ENCODE assay signal across 8 cellular contexts in the genomic region with DNA sequence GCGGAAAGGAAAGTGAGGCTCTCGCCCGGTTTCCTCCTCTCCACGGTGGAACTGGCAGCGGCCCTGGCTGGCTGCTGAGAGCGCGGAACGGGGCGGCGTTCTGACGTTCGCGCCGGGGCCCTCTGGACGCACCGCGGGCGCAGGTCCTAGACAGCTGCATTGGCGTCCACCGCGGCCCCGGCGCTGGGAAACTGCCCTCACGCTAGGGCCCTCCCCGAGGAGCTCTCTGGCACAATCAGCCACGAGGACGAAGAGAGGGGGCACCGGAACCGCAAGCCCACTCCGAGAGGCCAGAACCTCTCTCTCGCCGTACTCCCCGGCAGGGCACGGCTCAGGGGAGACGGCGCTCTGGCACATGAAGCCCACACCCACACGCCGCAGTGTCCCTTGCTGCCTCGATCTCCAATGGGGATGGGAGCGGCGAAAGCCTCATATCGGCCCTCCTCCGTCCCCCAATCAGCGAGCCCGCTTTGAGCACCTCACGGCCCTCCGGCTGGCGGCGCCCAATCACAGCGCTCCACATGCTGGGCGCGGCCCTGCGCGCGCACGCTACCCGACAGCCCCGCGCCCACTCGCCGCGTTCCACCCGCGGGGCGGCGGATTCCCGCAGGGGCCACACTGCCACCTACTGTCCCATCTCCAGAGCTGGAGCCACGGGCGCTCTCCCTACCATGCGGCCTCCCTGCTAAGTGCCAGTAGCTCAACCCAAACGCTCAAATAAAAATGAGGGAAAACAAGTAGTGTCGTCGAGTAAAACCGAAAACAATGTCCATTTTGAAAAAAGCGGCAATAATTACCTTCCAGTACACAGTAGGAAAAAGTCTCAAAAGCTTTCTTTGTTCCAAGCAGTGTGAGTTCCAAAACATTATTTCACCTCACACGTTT. TPM values are rescaled to one million over a fixed set of nuclear protein-coding genes. Genes with fewer than 3 reads are reported as not detected.
A peak's percentile ranks its signal among the peaks of the same experiment; 100 is the strongest.
DNase-seq lines count a peak whose midpoint lies in the region; ATAC-seq and TF ChIP-seq lines count a peak whose summit lies in the region.

No MANE protein-coding gene starts in this region.

- H3K9me3 ChIP-seq in ES-I3 (ENCODE audit: control insufficient read depth, insufficient read depth, low read length) = no peaks in the 10 kb centered on the region

- H3K4me1 ChIP-seq in ES-I3 (ENCODE audit: insufficient read depth, low read length) = peaks cover 12% of the 10 kb centered on the region

- H3K36me3 Mint-ChIP-seq in natural killer cell treated with Interleukin-12 subunit alpha and Interleukin-12 subunit beta and Interleukin-15 and Interleukin-18, amount 100 ng/mL, for 72 hours = peaks cover 4% of the 10 kb centered on the region

- H3K9me3 Mint-ChIP-seq in natural killer cell treated with Interleukin-12 subunit alpha and Interleukin-12 subunit beta and Interleukin-15 and Interleukin-18, amount 100 ng/mL, for 72 hours = no peaks in the 10 kb centered on the region

- peak; percentile 95 for TF ChIP-seq CTCF in LNCAP (IDR thresholded peaks at IDR 0.05)
- peak; percentile 66 for TF ChIP-seq CTCF in fibroblast of pulmonary artery (IDR thresholded peaks at IDR 0.05; ENCODE audit: low read length, missing control alignments)

- H3K4me3 ChIP-seq in fibroblast of pulmonary artery (replicated peaks; ENCODE audit: low read depth, low read length) = peak overlapping the region; percentile 72

- ATAC-seq in natural killer cell treated with Interleukin-12 subunit alpha and Interleukin-12 subunit beta and Interleukin-15 and Interleukin-18, amount 100 ng/mL, for 72 hours = peak; percentile 98 to 99

- peaks cover 8% of the 10 kb centered on the region; the same call in 1 of the 2 replicates for H3K36me3 ChIP-seq in ES-I3 (ENCODE audit: insufficient read depth, low read length)

- H3K4me3 Mint-ChIP-seq in natural killer cell treated with Interleukin-12 subunit alpha and Interleukin-12 subunit beta and Interleukin-15 and Interleukin-18, amount 100 ng/mL, for 72 hours = peak overlapping the region; percentile 73

- H3K4me1 Mint-ChIP-seq in natural killer cell treated with Interleukin-12 subunit alpha and Interleukin-12 subunit beta and Interleukin-15 and Interleukin-18, amount 100 ng/mL, for 72 hours (ENCODE audit: low read depth in 2 of 2) = peaks cover 18 to 33% of the 10 kb centered on the region in 2 donors

- H3K27ac Mint-ChIP-seq in natural killer cell treated with Interleukin-12 subunit alpha and Interleukin-12 subunit beta and Interleukin-15 and Interleukin-18, amount 100 ng/mL, for 72 hours = peak overlapping the region; percentile 82 to 83

- DNase-seq in H4 (ENCODE audit: low spot score) (peak; percentile 96), RPMI8226 (peak; percentile 99), fibroblast of pulmonary artery (ENCODE audit: low read depth) (peak; percentile 99)
- peak; percentile 95 for DNase-seq in activated T-helper 9 cell treated with anti-CD3 and anti-CD28 coated beads, Interleukin-2, amount 50 U/mL, for 16 hours (ENCODE audit: low read depth)
- DNase-seq in natural killer cell treated with Interleukin-12 subunit alpha and Interleukin-12 subunit beta and Interleukin-15 and Interleukin-18, amount 100 ng/mL, for 72 hours (ENCODE audit: low spot score) = peak; percentile 98
- peak; percentile 95 for DNase-seq in stimulated activated naive CD4-positive, alpha-beta T cell treated with Interleukin-2 at 50 U/mL for 16 hours (lab: John Stamatoyannopoulos, UW)

- H3K27me3 Mint-ChIP-seq in natural killer cell treated with Interleukin-12 subunit alpha and Interleukin-12 subunit beta and Interleukin-15 and Interleukin-18, amount 100 ng/mL, for 72 hours = no peaks in the 10 kb centered on the region

- peak overlapping the region; percentile 72 for H3K9ac ChIP-seq in ES-I3 (ENCODE audit: low read depth, low read length)

RNA-seq across cellular contexts. Expression of gene MRPS27, which starts 11.8 kb away (rescaled TPM):
- 81.2 and 88.0 TPM in 2 replicates for total RNA-seq in H4 (2014; rRNA removed; shearing (Covaris generic))
- 10 to 100 TPM; 43.1 to 61.0 TPM for total RNA-seq in natural killer cell treated with Interleukin-12 subunit alpha and Interleukin-12 subunit beta and Interleukin-15 and Interleukin-18, amount 100 ng/mL, for 72 hours

RNA-seq across cellular contexts. Expression of gene PTCD2, which starts 12.0 kb away (rescaled TPM):
- total RNA-seq in H4 (2014; rRNA removed; shearing (Covaris generic)) = 9.0 and 15.4 TPM in 2 replicates
- 10 to 100 TPM in 1 of 2 donors, 1 to 10 TPM in 1; 8.0 to 11.3 TPM for total RNA-seq in natural killer cell treated with Interleukin-12 subunit alpha and Interleukin-12 subunit beta and Interleukin-15 and Interleukin-18, amount 100 ng/mL, for 72 hours

Comparison
In these comparisons a context has a peak if more than half of its experiments do, and no peak if none do; other contexts are left out.
1. Peak in every context shown above with its lines: DNase-seq, ATAC-seq and H3K4me3 ChIP-seq.